Comparison of ENCODE assay signal across 26 cellular contexts in genomic region chr17:48558731-48559608, GRCh38. TPM values are rescaled to one million over a fixed set of nuclear protein-coding genes. Genes with fewer than 3 reads are reported as not detected.
DNase-seq lines count a peak whose midpoint lies in the region; ATAC-seq, FAIRE-seq and TF ChIP-seq lines count a peak whose summit lies in the region.
"Had no signal": no experiment of that assay in that cellular context is flagged by ENCODE, and none has a peak within 500 bp of the region (broad histone marks: within the 10 kb centered on the region; RNA-seq: fewer than 3 reads in every experiment).

No MANE protein-coding gene starts in this region.

- POLR2A ChIA-PET in HepG2 (lab: Yijun Ruan, JAX), result no interaction called here

- H3K27me3 Mint-ChIP-seq in nephron (ENCODE audit: low read depth), result peaks cover 22% of the 10 kb centered on the region

- ATAC-seq in HepG2 (no peak), right lobe of liver (no peak), HG03521 (IDR thresholded peaks at IDR 0.05; ENCODE audit: unreplicated experiment) (no peak)
- ATAC-seq: Right ventricle myocardium inferior; stimulated activated naive B cell treated with anti-CD40 and anti-IgM and Interleukin-4, amounts not matched to agents 10 μg/mL and 1 μg/mL and 100 μg/mL, for 72 hours had no signal

- H3K27ac Mint-ChIP-seq in nephron, result peak overlapping the region; percentile 97 to 100 (median 99)
- H3K27ac Mint-ChIP-seq: stimulated activated naive B cell treated with anti-CD40 and anti-IgM and Interleukin-4, amounts not matched to agents 10 μg/mL and 1 μg/mL and 100 μg/mL, for 72 hours had no signal

- H3K4me1 ChIP-seq in HepG2 (ENCODE audit: insufficient read depth, low read length) (no peaks in the 10 kb centered on the region), right lobe of liver (no peaks in the 10 kb centered on the region), fibroblast of lung (ENCODE audit: control insufficient read depth, extremely low read depth, insufficient read depth, low read length) (peaks cover 57% of the 10 kb centered on the region), vagina (peaks cover 27% of the 10 kb centered on the region), thyroid gland (peaks cover 0 to 2% of the 10 kb centered on the region in 2 donors)

- intact Hi-C loops in HepG2 (cut with micrococcal nuclease; ENCODE audit: unreplicated experiment), result no loop called here
- intact Hi-C loops in right lobe of liver (cut with DNase I), result no loop called here
- intact Hi-C loops in vagina (cut with DNase I), result no loop called here
- intact Hi-C loops in thyroid gland (cut with DNase I), result no loop called here

- CTCF ChIA-PET in HepG2 (lab: Yijun Ruan, JAX; ENCODE audit: low intra/inter-chr PET ratio, low total read pairs), result no interaction called here

- BruUV-seq in HepG2 (replicated peaks; lab: Mats Ljungman, UMichigan), result no TSS peak

- H3K9me3 ChIP-seq in HepG2 (ENCODE audit: low read length), result no peaks in the 10 kb centered on the region
- H3K9me3 ChIP-seq in right lobe of liver, result no peaks in the 10 kb centered on the region
- no peaks in the 10 kb centered on the region for H3K9me3 ChIP-seq in fibroblast of lung (ENCODE audit: control insufficient read depth, insufficient read depth, low read depth, low read length)
- H3K9me3 ChIP-seq in vagina, result no peaks in the 10 kb centered on the region
- no peaks in the 10 kb centered on the region for H3K9me3 ChIP-seq in thyroid gland
- H3K9me3 ChIP-seq: uterus had no signal

- TF ChIP-seq RAD21 in HepG2 (CRISPR knock-in tag; IDR thresholded peaks at IDR 0.05), result no peak

- H3K27ac ChIP-seq in HepG2 (ENCODE audit: extremely low read length, insufficient read depth, low read length) (no peak overlapping the region), right lobe of liver (peak overlapping the region in 1 of 3 donors; percentile 1), fibroblast of lung (ENCODE audit: insufficient read depth, low read length) (peak overlapping the region; percentile 76), vagina (peak overlapping the region; percentile 64), thyroid gland (peak overlapping the region in 1 of 3 donors; percentile 17)

- peaks cover 92% of the 10 kb centered on the region for H3K4me1 Mint-ChIP-seq in nephron

- H4K20me1 ChIP-seq in HepG2 (ENCODE audit: insufficient read depth, low read length), result no peaks in the 10 kb centered on the region; the same call in 1 of the 2 replicates
- H4K20me1 ChIP-seq in fibroblast of lung (ENCODE audit: control insufficient read depth, extremely low read depth, insufficient read depth, low read length), result no peaks in the 10 kb centered on the region

- TF ChIP-seq POLR2A in HepG2 (IDR thresholded peaks at IDR 0.05; ENCODE audit: insufficient read depth in 1 of 2, low read depth in 2 of 2, low read length in 2 of 2) (no peak), right lobe of liver (IDR thresholded peaks at IDR 0.05) (no peak), vagina (IDR thresholded peaks at IDR 0.05) (no peak), thyroid gland (IDR thresholded peaks at IDR 0.05) (no peak)

- TF ChIP-seq CTCF in HepG2 (CRISPR knock-in tag; IDR thresholded peaks at IDR 0.05), result no peak
- TF ChIP-seq CTCF in right lobe of liver (IDR thresholded peaks at IDR 0.05), result no peak
- no peak for TF ChIP-seq CTCF in fibroblast of lung (conservative IDR thresholded peaks at IDR 0.05 in 1 of 2, IDR thresholded peaks at IDR 0.05 in 1 of 2; ENCODE audit: low read depth in 1 of 2, low read length in 2 of 2)
- no peak for TF ChIP-seq CTCF in nephron (IDR thresholded peaks at IDR 0.05; ENCODE audit: unreplicated experiment in 3 of 3)
- TF ChIP-seq CTCF in vagina (IDR thresholded peaks at IDR 0.05), result no peak
- TF ChIP-seq CTCF in thyroid gland (IDR thresholded peaks at IDR 0.05), result no peak

- H3K9ac ChIP-seq in HepG2 (ENCODE audit: insufficient read depth, low read depth, low read length), result no peak overlapping the region
- H3K9ac ChIP-seq in fibroblast of lung (ENCODE audit: insufficient read depth, low read length), result peak overlapping the region; percentile 48

- H3K36me3 ChIP-seq in HepG2 (replicated peaks in 1 of 2; ENCODE audit: control insufficient read depth in 1 of 2, insufficient read depth in 2 of 2, low read length in 2 of 2) (no peaks in the 10 kb centered on the region), right lobe of liver (no peaks in the 10 kb centered on the region), fibroblast of lung (ENCODE audit: control insufficient read depth, insufficient read depth, low read length) (peaks cover 14% of the 10 kb centered on the region), vagina (no peaks in the 10 kb centered on the region), thyroid gland (no peaks in the 10 kb centered on the region)
- H3K36me3 ChIP-seq: uterus had no signal

- FAIRE-seq in HepG2 (lab: Jason Lieb, UNC), result no peak

- in situ Hi-C loops in HepG2 (cut with HindIII; ENCODE audit: extremely low pct_ligation_motif_present, low pct_unique_long_range_greater_than_20kb), result no loop called here

- no peak for DNase-seq in HepG2 (ENCODE audit: low spot score)
- no peak for DNase-seq in right lobe of liver
- peak in 1 of 2 donors; percentile 64 for DNase-seq in fibroblast of lung (ENCODE audit: low read depth in 2 of 2)
- DNase-seq in vagina (ENCODE audit: extremely low spot score in 2 of 2), result no peak
- DNase-seq in thyroid gland, result no peak
- no peak for DNase-seq in NCI-H69 (lab: John Stamatoyannopoulos, UW)
- DNase-seq: activated gamma-delta T cell; amniotic stem cell; cerebellar nuclear complex; effector memory CD4-positive, alpha-beta T cell; GOT3; Karpas-422; NCI-H1105 treated with DMSO at 0.1 percent for 48 hours; NCI-H2107; NCI-H510A treated with DMSO at 0.1 percent for 48 hours; occipital lobe; stimulated activated naive B cell treated with anti-CD40 and anti-IgM and Interleukin-4, amounts not matched to agents 10 μg/mL and 1 μg/mL and 100 μg/mL, for 72 hours; T-helper 1 cell; uterus had no signal

- no peaks in the 10 kb centered on the region for H3K9me3 Mint-ChIP-seq in nephron
- H3K9me3 Mint-ChIP-seq: stimulated activated naive B cell treated with anti-CD40 and anti-IgM and Interleukin-4, amounts not matched to agents 10 μg/mL and 1 μg/mL and 100 μg/mL, for 72 hours had no signal

- no peaks in the 10 kb centered on the region for H3K36me3 Mint-ChIP-seq in nephron (ENCODE audit: low read depth)

- H3K4me3 ChIP-seq in HepG2 (replicated peaks in 1 of 3; ENCODE audit: insufficient read depth in 1 of 3, low read depth in 2 of 3, low read length in 3 of 3) (no peak overlapping the region), right lobe of liver (no peak overlapping the region), fibroblast of lung (replicated peaks in 1 of 4; ENCODE audit: control extremely low read depth in 1 of 4, insufficient read depth in 1 of 4, low read depth in 3 of 4, low read length in 4 of 4) (peak overlapping the region; percentile 67 to 82 (median 75)), vagina (peak overlapping the region in 1 of 2 donors; percentile 24), thyroid gland (replicated peaks in 1 of 3) (no peak overlapping the region)
- H3K4me3 ChIP-seq: uterus had no signal

- H3K79me2 ChIP-seq in HepG2 (ENCODE audit: insufficient read depth, low read length) (no peaks in the 10 kb centered on the region), fibroblast of lung (ENCODE audit: control insufficient read depth, insufficient read depth, low read length) (peaks cover 99% of the 10 kb centered on the region)

- peaks cover 34 to 97% of the 10 kb centered on the region in 2 experiments for H3K27me3 ChIP-seq in HepG2 (ENCODE audit: control insufficient read depth in 1 of 2, insufficient read depth in 2 of 2, low read length in 2 of 2)
- H3K27me3 ChIP-seq in right lobe of liver, result peaks cover 0 to 9% of the 10 kb centered on the region in 2 donors
- no peaks in the 10 kb centered on the region for H3K27me3 ChIP-seq in fibroblast of lung (ENCODE audit: control insufficient read depth, insufficient read depth, low read length)
- H3K27me3 ChIP-seq in vagina, result peaks cover 4% of the 10 kb centered on the region
- peaks cover 45% of the 10 kb centered on the region for H3K27me3 ChIP-seq in thyroid gland
- H3K27me3 ChIP-seq: uterus had no signal

- TF ChIP-seq EP300 in HepG2 (IDR thresholded peaks at IDR 0.05; ENCODE audit: low read depth in 2 of 2, low read length in 2 of 2) (no peak), HepG2 (CRISPR knock-in tag; IDR thresholded peaks at IDR 0.05; ENCODE audit: borderline replicate concordance) (no peak)

- peak overlapping the region; percentile 56 to 78 (median 65) for H3K4me3 Mint-ChIP-seq in nephron
- H3K4me3 Mint-ChIP-seq: stimulated activated naive B cell treated with anti-CD40 and anti-IgM and Interleukin-4, amounts not matched to agents 10 μg/mL and 1 μg/mL and 100 μg/mL, for 72 hours had no signal

- H2AFZ ChIP-seq in HepG2 (ENCODE audit: low read length) (no peak overlapping the region), fibroblast of lung (ENCODE audit: low read length) (no peak overlapping the region)

- H3K4me2 ChIP-seq in HepG2 (ENCODE audit: low read depth, low read length) (no peak overlapping the region), fibroblast of lung (ENCODE audit: extremely low read depth, insufficient read depth, low read length) (peak overlapping the region; percentile 100)

- 3% methylated on average over 15 of the region's 15 CpGs for WGBS in HepG2 (ENCODE audit: low lambda C conversion rate)
- 26% methylated on average over 15 of the region's 15 CpGs for WGBS in right lobe of liver (ENCODE audit: insufficient coverage, low coverage, low lambda C conversion rate, missing lambda C conversion rate)
- 25 to 37% methylated on average over 15 of the region's 15 CpGs for WGBS in thyroid gland, 2 donors

RNA-seq across cellular contexts. Expression of gene HOXB2, which starts 14.1 kb away (rescaled TPM):
- total RNA-seq in HepG2 (2016; rRNA removed; fragmentation: Illumina TruSeq; extraction: Trizol), result not detected in 2 replicates
- total RNA-seq in HepG2 (2016; cell fraction: cytosol; rRNA removed; fragmentation: Illumina TruSeq; extraction: Trizol; ENCODE audit: low read depth), result not detected in 2 replicates
- total RNA-seq in HepG2 (2016; cell fraction: insoluble cytoplasmic fraction; rRNA removed; fragmentation: Illumina TruSeq; extraction: Trizol), result not detected in 2 replicates
- not detected in 2 replicates for total RNA-seq in HepG2 (2016; cell fraction: membrane; rRNA removed; fragmentation: Illumina TruSeq; extraction: Trizol)
- not detected in 2 replicates for total RNA-seq in HepG2 (2016; cell fraction: nucleus; rRNA removed; fragmentation: Illumina TruSeq; extraction: Trizol)
- polyA plus RNA-seq in HepG2 (2011; rRNA removed), result not detected in 2 replicates
- polyA plus RNA-seq in HepG2 (2011; cell fraction: cytosol; rRNA removed), result not detected in 2 replicates
- polyA plus RNA-seq in HepG2 (2011; cell fraction: nucleus; rRNA removed), result not detected in 2 replicates
- polyA plus RNA-seq in HepG2 (2012), result not detected in 2 replicates
- not detected in 2 replicates for polyA plus RNA-seq in HepG2 (2016; cell fraction: cytosol; fragmentation: Illumina TruSeq; extraction: Trizol; ENCODE audit: low read depth)
- not detected in 2 replicates for polyA plus RNA-seq in HepG2 (2016; cell fraction: insoluble cytoplasmic fraction; fragmentation: Illumina TruSeq; extraction: Trizol; ENCODE audit: low read depth)
- polyA plus RNA-seq in HepG2 (2016; cell fraction: membrane; fragmentation: Illumina TruSeq; extraction: Trizol; ENCODE audit: low read depth), result not detected in 2 replicates
- not detected in 2 replicates for polyA plus RNA-seq in HepG2 (2016; cell fraction: nucleus; fragmentation: Illumina TruSeq; extraction: Trizol; ENCODE audit: insufficient read depth, low read depth)
- 0.28 TPM in 1 of 2 replicates, not detected in the other for polyA minus RNA-seq in HepG2 (2011; rRNA and poly(A)+ RNA removed; ENCODE audit: low replicate concordance)
- polyA minus RNA-seq in HepG2 (2011; cell fraction: cytosol; rRNA and poly(A)+ RNA removed), result not detected in 2 replicates
- not detected in 2 replicates for polyA minus RNA-seq in HepG2 (2011; cell fraction: nucleus; rRNA and poly(A)+ RNA removed)
- 1 to 10 TPM; 1.1 to 1.9 (median 1.5) TPM for total RNA-seq in right lobe of liver
- total RNA-seq in fibroblast of lung, result 9.2 and 12.2 TPM in 2 replicates
- 12.3 and 15.9 TPM in 2 replicates for polyA plus RNA-seq in fibroblast of lung
- polyA plus RNA-seq in fibroblast of lung (2012), result 18.2 and 25.8 TPM in 2 replicates
- 10.2 and 12.9 TPM in 2 replicates for polyA minus RNA-seq in fibroblast of lung (ENCODE audit: low replicate concordance)
- 14.2 TPM for total RNA-seq in vagina
- total RNA-seq in thyroid gland, result 1 to 10 TPM; 2.6 to 9.4 (median 5.2) TPM

RNA-seq across cellular contexts. Expression of gene HOXB4, which starts 19.2 kb away (rescaled TPM):
- total RNA-seq in HepG2 (2016; rRNA removed; fragmentation: Illumina TruSeq; extraction: Trizol) (not detected in 2 replicates), right lobe of liver (1 to 10 TPM in 1 of 6 experiments, under 1 TPM in 5; 0.31 to 1.1 (median 0.68) TPM), fibroblast of lung (6.2 and 8.9 TPM in 2 replicates), vagina (1.5 TPM), thyroid gland (1 to 10 TPM in 1 of 4 donors, under 1 TPM in 3; 0.67 to 1.2 (median 0.80) TPM)
- not detected in 2 replicates for total RNA-seq in HepG2 (2016; cell fraction: cytosol; rRNA removed; fragmentation: Illumina TruSeq; extraction: Trizol; ENCODE audit: low read depth)
- total RNA-seq in HepG2 (2016; cell fraction: insoluble cytoplasmic fraction; rRNA removed; fragmentation: Illumina TruSeq; extraction: Trizol), result not detected in 2 replicates
- total RNA-seq in HepG2 (2016; cell fraction: membrane; rRNA removed; fragmentation: Illumina TruSeq; extraction: Trizol), result not detected in 2 replicates
- total RNA-seq in HepG2 (2016; cell fraction: nucleus; rRNA removed; fragmentation: Illumina TruSeq; extraction: Trizol), result not detected in 2 replicates
- polyA plus RNA-seq in HepG2 (2011; rRNA removed) (not detected in 2 replicates), fibroblast of lung (3.4 and 3.8 TPM in 2 replicates)
- polyA plus RNA-seq in HepG2 (2011; cell fraction: cytosol; rRNA removed), result not detected in 2 replicates
- polyA plus RNA-seq in HepG2 (2011; cell fraction: nucleus; rRNA removed), result not detected in 2 replicates
- polyA plus RNA-seq in HepG2 (2012), result not detected in 2 replicates
- not detected in 2 replicates for polyA plus RNA-seq in HepG2 (2016; cell fraction: cytosol; fragmentation: Illumina TruSeq; extraction: Trizol; ENCODE audit: low read depth)
- polyA plus RNA-seq in HepG2 (2016; cell fraction: insoluble cytoplasmic fraction; fragmentation: Illumina TruSeq; extraction: Trizol; ENCODE audit: low read depth), result not detected in 2 replicates
- polyA plus RNA-seq in HepG2 (2016; cell fraction: membrane; fragmentation: Illumina TruSeq; extraction: Trizol; ENCODE audit: low read depth), result not detected in 2 replicates
- polyA plus RNA-seq in HepG2 (2016; cell fraction: nucleus; fragmentation: Illumina TruSeq; extraction: Trizol; ENCODE audit: insufficient read depth, low read depth), result not detected in 2 replicates
- polyA minus RNA-seq in HepG2 (2011; rRNA and poly(A)+ RNA removed; ENCODE audit: low replicate concordance), result 0.04 and 0.49 TPM in 2 replicates
- polyA minus RNA-seq in HepG2 (2011; cell fraction: cytosol; rRNA and poly(A)+ RNA removed), result not detected in 2 replicates
- polyA minus RNA-seq in HepG2 (2011; cell fraction: nucleus; rRNA and poly(A)+ RNA removed), result not detected in 2 replicates
- 4.5 and 5.6 TPM in 2 replicates for polyA plus RNA-seq in fibroblast of lung (2012)
- 3.8 and 5.0 TPM in 2 replicates for polyA minus RNA-seq in fibroblast of lung (ENCODE audit: low replicate concordance)
- total RNA-seq: occipital lobe had no signal
- polyA plus RNA-seq: BJ had no signal

RNA-seq across cellular contexts. Expression of gene HOXB1, which starts 28.2 kb away (rescaled TPM):
- not detected in 2 replicates for total RNA-seq in HepG2 (2016; rRNA removed; fragmentation: Illumina TruSeq; extraction: Trizol)
- not detected in 2 replicates for total RNA-seq in HepG2 (2016; cell fraction: cytosol; rRNA removed; fragmentation: Illumina TruSeq; extraction: Trizol; ENCODE audit: low read depth)
- total RNA-seq in HepG2 (2016; cell fraction: insoluble cytoplasmic fraction; rRNA removed; fragmentation: Illumina TruSeq; extraction: Trizol), result not detected in 2 replicates
- total RNA-seq in HepG2 (2016; cell fraction: membrane; rRNA removed; fragmentation: Illumina TruSeq; extraction: Trizol), result not detected in 2 replicates
- not detected in 2 replicates for total RNA-seq in HepG2 (2016; cell fraction: nucleus; rRNA removed; fragmentation: Illumina TruSeq; extraction: Trizol)
- polyA plus RNA-seq in HepG2 (2011; rRNA removed), result not detected in 2 replicates
- not detected in 2 replicates for polyA plus RNA-seq in HepG2 (2011; cell fraction: cytosol; rRNA removed)
- polyA plus RNA-seq in HepG2 (2011; cell fraction: nucleus; rRNA removed), result not detected in 2 replicates
- not detected in 2 replicates for polyA plus RNA-seq in HepG2 (2012)
- polyA plus RNA-seq in HepG2 (2016; cell fraction: cytosol; fragmentation: Illumina TruSeq; extraction: Trizol; ENCODE audit: low read depth), result not detected in 2 replicates
- not detected in 2 replicates for polyA plus RNA-seq in HepG2 (2016; cell fraction: insoluble cytoplasmic fraction; fragmentation: Illumina TruSeq; extraction: Trizol; ENCODE audit: low read depth)
- not detected in 2 replicates for polyA plus RNA-seq in HepG2 (2016; cell fraction: membrane; fragmentation: Illumina TruSeq; extraction: Trizol; ENCODE audit: low read depth)
- polyA plus RNA-seq in HepG2 (2016; cell fraction: nucleus; fragmentation: Illumina TruSeq; extraction: Trizol; ENCODE audit: insufficient read depth, low read depth), result not detected in 2 replicates
- polyA minus RNA-seq in HepG2 (2011; rRNA and poly(A)+ RNA removed; ENCODE audit: low replicate concordance), result not detected in 2 replicates
- not detected in 2 replicates for polyA minus RNA-seq in HepG2 (2011; cell fraction: cytosol; rRNA and poly(A)+ RNA removed)
- polyA minus RNA-seq in HepG2 (2011; cell fraction: nucleus; rRNA and poly(A)+ RNA removed), result not detected in 2 replicates
- not detected for total RNA-seq in right lobe of liver
- total RNA-seq in fibroblast of lung, result not detected in 2 replicates
- polyA plus RNA-seq in fibroblast of lung, result not detected in 2 replicates
- not detected in 2 replicates for polyA plus RNA-seq in fibroblast of lung (2012)
- not detected in 2 replicates for polyA minus RNA-seq in fibroblast of lung (ENCODE audit: low replicate concordance)
- total RNA-seq in vagina, result not detected
- total RNA-seq in thyroid gland, result not detected
- total RNA-seq: A172, fibroblast of villous mesenchyme, mucosa of gallbladder, occipital lobe, Right ventricle myocardium inferior, uterus had no signal
- polyA plus RNA-seq: BJ had no signal

RNA-seq across cellular contexts. Expression of gene HOXB3, which starts 31.1 kb away (rescaled TPM):
- total RNA-seq in HepG2 (2016; rRNA removed; fragmentation: Illumina TruSeq; extraction: Trizol), result not detected in 2 replicates
- not detected in 2 replicates for total RNA-seq in HepG2 (2016; cell fraction: cytosol; rRNA removed; fragmentation: Illumina TruSeq; extraction: Trizol; ENCODE audit: low read depth)
- total RNA-seq in HepG2 (2016; cell fraction: insoluble cytoplasmic fraction; rRNA removed; fragmentation: Illumina TruSeq; extraction: Trizol), result not detected in 2 replicates
- not detected in 2 replicates for total RNA-seq in HepG2 (2016; cell fraction: membrane; rRNA removed; fragmentation: Illumina TruSeq; extraction: Trizol)
- not detected in 2 replicates for total RNA-seq in HepG2 (2016; cell fraction: nucleus; rRNA removed; fragmentation: Illumina TruSeq; extraction: Trizol)
- not detected in 2 replicates for polyA plus RNA-seq in HepG2 (2011; rRNA removed)
- not detected in 2 replicates for polyA plus RNA-seq in HepG2 (2011; cell fraction: cytosol; rRNA removed)
- 0.28 TPM in 1 of 2 replicates, not detected in the other for polyA plus RNA-seq in HepG2 (2011; cell fraction: nucleus; rRNA removed)
- not detected in 2 replicates for polyA plus RNA-seq in HepG2 (2012)
- not detected in 2 replicates for polyA plus RNA-seq in HepG2 (2016; cell fraction: cytosol; fragmentation: Illumina TruSeq; extraction: Trizol; ENCODE audit: low read depth)
- not detected in 2 replicates for polyA plus RNA-seq in HepG2 (2016; cell fraction: insoluble cytoplasmic fraction; fragmentation: Illumina TruSeq; extraction: Trizol; ENCODE audit: low read depth)
- not detected in 2 replicates for polyA plus RNA-seq in HepG2 (2016; cell fraction: membrane; fragmentation: Illumina TruSeq; extraction: Trizol; ENCODE audit: low read depth)
- not detected in 2 replicates for polyA plus RNA-seq in HepG2 (2016; cell fraction: nucleus; fragmentation: Illumina TruSeq; extraction: Trizol; ENCODE audit: insufficient read depth, low read depth)
- 2.3 TPM in 1 of 2 replicates, not detected in the other for polyA minus RNA-seq in HepG2 (2011; rRNA and poly(A)+ RNA removed; ENCODE audit: low replicate concordance)
- not detected in 2 replicates for polyA minus RNA-seq in HepG2 (2011; cell fraction: cytosol; rRNA and poly(A)+ RNA removed)
- not detected in 2 replicates for polyA minus RNA-seq in HepG2 (2011; cell fraction: nucleus; rRNA and poly(A)+ RNA removed)
- total RNA-seq in right lobe of liver, result 1 to 10 TPM in 5 of 6 experiments, under 1 TPM in 1; 0.99 to 3.2 (median 2.6) TPM
- total RNA-seq in fibroblast of lung, result 15.7 and 28.6 TPM in 2 replicates
- 15.7 and 19.5 TPM in 2 replicates for polyA plus RNA-seq in fibroblast of lung
- polyA plus RNA-seq in fibroblast of lung (2012), result 20.9 and 25.3 TPM in 2 replicates
- polyA minus RNA-seq in fibroblast of lung (ENCODE audit: low replicate concordance), result 3.5 and 4.9 TPM in 2 replicates
- 17.7 TPM for total RNA-seq in vagina
- 1 to 10 TPM; 1.5 to 6.7 (median 4.3) TPM for total RNA-seq in thyroid gland
- total RNA-seq: occipital lobe had no signal
- polyA plus RNA-seq: BJ had no signal

RNA-seq across cellular contexts. Expression of gene HOXB5, which starts 34.6 kb away (rescaled TPM):
- not detected in 2 replicates for total RNA-seq in HepG2 (2016; rRNA removed; fragmentation: Illumina TruSeq; extraction: Trizol)
- total RNA-seq in HepG2 (2016; cell fraction: cytosol; rRNA removed; fragmentation: Illumina TruSeq; extraction: Trizol; ENCODE audit: low read depth), result not detected in 2 replicates
- total RNA-seq in HepG2 (2016; cell fraction: insoluble cytoplasmic fraction; rRNA removed; fragmentation: Illumina TruSeq; extraction: Trizol), result not detected in 2 replicates
- total RNA-seq in HepG2 (2016; cell fraction: membrane; rRNA removed; fragmentation: Illumina TruSeq; extraction: Trizol), result not detected in 2 replicates
- not detected in 2 replicates for total RNA-seq in HepG2 (2016; cell fraction: nucleus; rRNA removed; fragmentation: Illumina TruSeq; extraction: Trizol)
- polyA plus RNA-seq in HepG2 (2011; rRNA removed), result not detected in 2 replicates
- not detected in 2 replicates for polyA plus RNA-seq in HepG2 (2011; cell fraction: cytosol; rRNA removed)
- polyA plus RNA-seq in HepG2 (2011; cell fraction: nucleus; rRNA removed), result not detected in 2 replicates
- not detected in 2 replicates for polyA plus RNA-seq in HepG2 (2012)
- polyA plus RNA-seq in HepG2 (2016; cell fraction: cytosol; fragmentation: Illumina TruSeq; extraction: Trizol; ENCODE audit: low read depth), result not detected in 2 replicates
- polyA plus RNA-seq in HepG2 (2016; cell fraction: insoluble cytoplasmic fraction; fragmentation: Illumina TruSeq; extraction: Trizol; ENCODE audit: low read depth), result not detected in 2 replicates
- not detected in 2 replicates for polyA plus RNA-seq in HepG2 (2016; cell fraction: membrane; fragmentation: Illumina TruSeq; extraction: Trizol; ENCODE audit: low read depth)
- not detected in 2 replicates for polyA plus RNA-seq in HepG2 (2016; cell fraction: nucleus; fragmentation: Illumina TruSeq; extraction: Trizol; ENCODE audit: insufficient read depth, low read depth)
- polyA minus RNA-seq in HepG2 (2011; rRNA and poly(A)+ RNA removed; ENCODE audit: low replicate concordance), result 0.49 TPM in 1 of 2 replicates, not detected in the other
- polyA minus RNA-seq in HepG2 (2011; cell fraction: cytosol; rRNA and poly(A)+ RNA removed), result not detected in 2 replicates
- not detected in 2 replicates for polyA minus RNA-seq in HepG2 (2011; cell fraction: nucleus; rRNA and poly(A)+ RNA removed)
- under 1 TPM in 5 of 6 experiments, not detected in 1; 0.11 to 0.29 (median 0.19) TPM for total RNA-seq in right lobe of liver
- 1.0 and 2.1 TPM in 2 replicates for total RNA-seq in fibroblast of lung
- polyA plus RNA-seq in fibroblast of lung, result 9.4 and 17.2 TPM in 2 replicates
- 24.6 and 41.8 TPM in 2 replicates for polyA plus RNA-seq in fibroblast of lung (2012)
- polyA minus RNA-seq in fibroblast of lung (ENCODE audit: low replicate concordance), result 3.8 and 5.5 TPM in 2 replicates
- 0.74 TPM for total RNA-seq in vagina
- total RNA-seq in thyroid gland, result 1 to 10 TPM in 1 of 4 donors, under 1 TPM in 2, not detected in 1; 0.11 to 1.6 (median 0.49) TPM
- total RNA-seq: occipital lobe, Right ventricle myocardium inferior had no signal
- polyA plus RNA-seq: BJ had no signal

Comparison
In these comparisons a context has a peak if more than half of its experiments do, and no peak if none do; other contexts are left out.
1. H3K4me3 ChIP-seq: peak in fibroblast of lung (4 of 4); none in HepG2 (0 of 3), right lobe of liver (0 of 3) and thyroid gland (0 of 3).